Comparison of ENCODE assay signal across 19 cellular contexts in the genomic region with DNA sequence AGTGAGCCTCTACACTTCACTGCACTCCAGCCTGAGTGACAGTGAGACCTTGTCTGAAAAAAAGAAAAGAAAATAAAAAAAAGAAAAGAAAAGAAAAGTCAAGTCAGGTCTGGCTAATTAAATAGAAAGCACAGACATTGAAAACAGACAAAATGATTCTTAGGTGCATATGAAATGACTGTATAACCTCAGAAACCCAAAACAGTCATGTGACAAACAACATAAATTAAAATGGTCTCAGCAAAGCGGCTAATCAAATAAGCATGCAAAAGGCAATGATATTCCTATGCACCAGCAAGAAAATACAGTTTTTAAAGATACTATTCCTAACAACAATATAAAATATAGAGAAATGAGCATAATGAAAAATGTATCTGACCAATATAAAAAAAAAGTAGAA. TPM values are rescaled to one million over a fixed set of nuclear protein-coding genes. Genes with fewer than 3 reads are reported as not detected.
DNase-seq lines count a peak whose midpoint lies in the region; ATAC-seq, FAIRE-seq and TF ChIP-seq lines count a peak whose summit lies in the region.
"Had no signal": no experiment of that assay in that cellular context is flagged by ENCODE, and none has a peak within 500 bp of the region (broad histone marks: within the 10 kb centered on the region; RNA-seq: fewer than 3 reads in every experiment).

No MANE protein-coding gene starts in this region.

- H4K20me1 ChIP-seq in OCI-LY3 (ENCODE audit: insufficient read depth, low read length), result no peaks in the 10 kb centered on the region
- no peaks in the 10 kb centered on the region for H4K20me1 ChIP-seq in GM12878 (ENCODE audit: control insufficient read depth, insufficient read depth)
- H4K20me1 ChIP-seq in neural progenitor cell (ENCODE audit: low read depth), result peaks cover 24% of the 10 kb centered on the region

- H3K9me3 ChIP-seq in left ventricle myocardium inferior (replicated peaks) (no peaks in the 10 kb centered on the region), OCI-LY3 (ENCODE audit: insufficient read depth, low read length) (no peaks in the 10 kb centered on the region), GM12878 (replicated peaks; ENCODE audit: control insufficient read depth, insufficient read depth, low read length) (no peaks in the 10 kb centered on the region), gastrocnemius medialis (no peaks in the 10 kb centered on the region), neural progenitor cell (ENCODE audit: low read depth) (no peaks in the 10 kb centered on the region)
- H3K9me3 ChIP-seq: Caco-2 had no signal

- RAD21 ChIA-PET in GM12878 (lab: Charles Lee; ENCODE audit: unreplicated experiment), result interaction anchor here (1.3 to 1.9 kb wide), 4 partner anchors 11 to 123 kb away, joined by 3 to 9 read pairs (median 6); no protein-coding TSS in a partner anchor

- CTCF ChIA-PET in GM12878 (lab: Yijun Ruan, JAX), result interaction anchor here (1.5 to 26.0 kb wide), 5 partner anchors 11 to 122 kb away, joined by 6 to 756 read pairs (median 11); no protein-coding TSS in a partner anchor

- in situ Hi-C loops in GM12878 (cut with MboI) (no loop called here), gastrocnemius medialis (cut with MboI; ENCODE audit: low sequenced_read_pairs in 4 of 4) (no loop called here)

- DNase-seq in left ventricle myocardium inferior (no peak), Right ventricle myocardium superior (no peak), GM12878 (ENCODE audit: low read depth, low spot score) (no peak), gastrocnemius medialis (no peak), neural progenitor cell (ENCODE audit: low spot score) (no peak), CD14-positive monocyte (ENCODE audit: low spot score) (no peak)
- DNase-seq: C1 segment of cervical spinal cord; Caco-2; CD4-positive, CD25-positive, alpha-beta regulatory T cell; CD8-positive, alpha-beta T cell; DMS153; DND-41; H7; HCEC 1CT had no signal

- TF ChIP-seq CTCF in left ventricle myocardium inferior (IDR thresholded peaks at IDR 0.05; ENCODE audit: borderline replicate concordance) (no peak), OCI-LY3 (IDR thresholded peaks at IDR 0.05; ENCODE audit: low read depth, low read length) (no peak), GM12878 (IDR thresholded peaks at IDR 0.05 in 2 of 3, conservative IDR thresholded peaks at IDR 0.05 in 1 of 3; ENCODE audit: control insufficient read depth in 2 of 3, extremely low read depth in 1 of 3, insufficient read depth in 1 of 3, low read depth in 3 of 3, low read length in 3 of 3) (no peak), gastrocnemius medialis (IDR thresholded peaks at IDR 0.05 in 4 of 5, conservative IDR thresholded peaks at IDR 0.05 in 1 of 5) (no peak), neural progenitor cell (IDR thresholded peaks at IDR 0.05) (no peak), CD14-positive monocyte (IDR thresholded peaks at IDR 0.05) (no peak)

- TF ChIP-seq POLR2A in GM12878 (IDR thresholded peaks at IDR 0.05; ENCODE audit: low read depth, low read length) (no peak), gastrocnemius medialis (IDR thresholded peaks at IDR 0.05) (no peak)

- H3K4me3 ChIP-seq in left ventricle myocardium inferior (no peak overlapping the region), OCI-LY3 (ENCODE audit: low read length) (no peak overlapping the region), GM12878 (no peak overlapping the region), gastrocnemius medialis (no peak overlapping the region), neural progenitor cell (no peak overlapping the region)
- H3K4me3 ChIP-seq: GM23248 had no signal

- TF ChIP-seq EP300 in GM12878 (IDR thresholded peaks at IDR 0.05; ENCODE audit: borderline replicate concordance in 1 of 2, control insufficient read depth in 1 of 2, low read depth in 2 of 2, low read length in 2 of 2), result no peak

- H3K36me3 ChIP-seq in left ventricle myocardium inferior, result peaks cover 9% of the 10 kb centered on the region
- peaks cover 1% of the 10 kb centered on the region for H3K36me3 ChIP-seq in OCI-LY3 (replicated peaks; ENCODE audit: low read depth, low read length)
- peaks cover under 1 to 5% of the 10 kb centered on the region in 2 experiments; a peak in 1 of 4 replicates for H3K36me3 ChIP-seq in GM12878 (ENCODE audit: control insufficient read depth in 2 of 2, insufficient read depth in 2 of 2, low read length in 1 of 2)
- peaks cover 0 to 4% of the 10 kb centered on the region in 2 donors for H3K36me3 ChIP-seq in gastrocnemius medialis
- H3K36me3 ChIP-seq in neural progenitor cell, result no peaks in the 10 kb centered on the region

- SMC1A ChIA-PET in GM12878 (lab: Charles Lee; ENCODE audit: uncharacterized antibody, unreplicated experiment), result interaction anchor here (1.4 to 8.8 kb wide), 4 partner anchors 10 to 122 kb away, joined by 3 to 49 read pairs (median 16); no protein-coding TSS in a partner anchor

- H3K4me2 ChIP-seq in OCI-LY3 (ENCODE audit: low read length), result peak overlapping the region; percentile 48
- no peak overlapping the region for H3K4me2 ChIP-seq in GM12878 (ENCODE audit: control insufficient read depth, insufficient read depth)
- no peak overlapping the region for H3K4me2 ChIP-seq in neural progenitor cell

- H3K79me2 ChIP-seq in OCI-LY3 (ENCODE audit: low read length), result no peaks in the 10 kb centered on the region; the same call in 1 of the 2 replicates
- H3K79me2 ChIP-seq in GM12878 (ENCODE audit: control insufficient read depth, insufficient read depth, low read length), result peaks cover 2% of the 10 kb centered on the region; the same call in 1 of the 2 replicates
- no peaks in the 10 kb centered on the region for H3K79me2 ChIP-seq in neural progenitor cell (ENCODE audit: low read depth)

- H3K27ac ChIP-seq in left ventricle myocardium inferior (replicated peaks), result peak overlapping the region; percentile 73
- H3K27ac ChIP-seq in OCI-LY3 (ENCODE audit: low read length), result no peak overlapping the region
- H3K27ac ChIP-seq in GM12878 (ENCODE audit: control insufficient read depth, insufficient read depth), result no peak overlapping the region
- peak overlapping the region; percentile 77 to 86 (median 82) for H3K27ac ChIP-seq in gastrocnemius medialis
- H3K27ac ChIP-seq in neural progenitor cell, result no peak overlapping the region
- H3K27ac ChIP-seq: GM23248 had no signal

- H3K9me3 Mint-ChIP-seq in neural progenitor cell, result no peaks in the 10 kb centered on the region
- no peaks in the 10 kb centered on the region for H3K9me3 Mint-ChIP-seq in CD14-positive monocyte
- H3K9me3 Mint-ChIP-seq: CD4-positive, CD25-positive, alpha-beta regulatory T cell; CD8-positive, alpha-beta T cell had no signal

- H3K27ac Mint-ChIP-seq in neural progenitor cell (no peak overlapping the region), CD14-positive monocyte (no peak overlapping the region)
- H3K27ac Mint-ChIP-seq: CD4-positive, CD25-positive, alpha-beta regulatory T cell; CD8-positive, alpha-beta T cell had no signal

- 96% methylated on average over 1 of the region's 1 CpG for WGBS in GM12878 (ENCODE audit: insufficient coverage, insufficient replicate concordance, low lambda C conversion rate, missing lambda C conversion rate)

- peaks cover 9% of the 10 kb centered on the region for H3K36me3 Mint-ChIP-seq in neural progenitor cell
- H3K36me3 Mint-ChIP-seq in CD14-positive monocyte, result peaks cover 12 to 15% of the 10 kb centered on the region in 2 donors

- H3K4me3 Mint-ChIP-seq in neural progenitor cell (no peak overlapping the region), CD14-positive monocyte (peak overlapping the region in 1 of 2 donors; percentile 18)
- H3K4me3 Mint-ChIP-seq: CD4-positive, CD25-positive, alpha-beta regulatory T cell; CD8-positive, alpha-beta T cell had no signal

- POLR2A ChIA-PET in GM12878 (lab: Charles Lee), result no interaction called here

- H3K9ac ChIP-seq in OCI-LY3 (ENCODE audit: low read length) (no peak overlapping the region), GM12878 (ENCODE audit: control insufficient read depth, insufficient read depth, low read length) (no peak overlapping the region), neural progenitor cell (no peak overlapping the region)
- H3K9ac ChIP-seq: GM23248 had no signal

- no TSS peak for BruUV-seq in GM12878 (replicated peaks; lab: Mats Ljungman, UMichigan)

- H3K4me1 ChIP-seq in left ventricle myocardium inferior (peaks cover 45% of the 10 kb centered on the region), OCI-LY3 (ENCODE audit: low read length) (peaks cover 25% of the 10 kb centered on the region), GM12878 (ENCODE audit: control insufficient read depth, insufficient read depth, low read length) (peaks cover 11% of the 10 kb centered on the region), gastrocnemius medialis (peaks cover 56 to 62% of the 10 kb centered on the region in 2 donors), neural progenitor cell (no peaks in the 10 kb centered on the region)
- H3K4me1 ChIP-seq: Caco-2 had no signal

- ATAC-seq in Right ventricle myocardium superior (ENCODE audit: poor library complexity) (no peak), GM12878 (no peak; the same call in 2 of the 3 replicates), gastrocnemius medialis (peak in 1 of 2 donors; percentile 6), HG03025 (IDR thresholded peaks at IDR 0.05; ENCODE audit: low FRiP score, unreplicated experiment) (no peak)
- ATAC-seq: CD8-positive, alpha-beta T cell had no signal

- no peaks in the 10 kb centered on the region for H3F3A ChIP-seq in neural progenitor cell (ENCODE audit: low read depth)

- no peaks in the 10 kb centered on the region for H3K4me1 Mint-ChIP-seq in neural progenitor cell
- H3K4me1 Mint-ChIP-seq in CD14-positive monocyte, result peaks cover 33% of the 10 kb centered on the region
- H3K4me1 Mint-ChIP-seq: CD4-positive, CD25-positive, alpha-beta regulatory T cell had no signal

- H3K27me3 Mint-ChIP-seq in neural progenitor cell (ENCODE audit: insufficient read depth, low read depth), result peaks cover 9% of the 10 kb centered on the region
- H3K27me3 Mint-ChIP-seq in CD14-positive monocyte (ENCODE audit: low read depth in 3 of 3), result peaks cover 9 to 22% (median 18%) of the 10 kb centered on the region in 3 donors
- H3K27me3 Mint-ChIP-seq: CD4-positive, CD25-positive, alpha-beta regulatory T cell had no signal

- no peak overlapping the region for H2AFZ ChIP-seq in OCI-LY3 (ENCODE audit: low read depth, low read length)
- no peak overlapping the region for H2AFZ ChIP-seq in GM12878 (ENCODE audit: control insufficient read depth, low read depth, low read length)
- H2AFZ ChIP-seq in neural progenitor cell (replicated peaks), result no peak overlapping the region
- H2AFZ ChIP-seq: GM23248 had no signal

- no peaks in the 10 kb centered on the region for H3K27me3 ChIP-seq in left ventricle myocardium inferior (ENCODE audit: low read depth)
- H3K27me3 ChIP-seq in OCI-LY3 (ENCODE audit: low read depth, low read length), result no peaks in the 10 kb centered on the region
- no peaks in the 10 kb centered on the region for H3K27me3 ChIP-seq in GM12878 (replicated peaks in 1 of 2; ENCODE audit: control insufficient read depth in 2 of 2, insufficient read depth in 2 of 2, low read length in 1 of 2)
- H3K27me3 ChIP-seq in gastrocnemius medialis, result no peaks in the 10 kb centered on the region
- H3K27me3 ChIP-seq in neural progenitor cell, result no peaks in the 10 kb centered on the region

- intact Hi-C loops in left ventricle myocardium inferior (cut with micrococcal nuclease), result no loop called here
- intact Hi-C loops in Right ventricle myocardium superior (cut with DNase I), result no loop called here
- intact Hi-C loops in GM12878 (cut with micrococcal nuclease; ENCODE audit: unreplicated experiment), result no loop called here
- intact Hi-C loops in gastrocnemius medialis (cut with DNase I; ENCODE audit: low total_unique reads), result no loop called here
- intact Hi-C loops in CD14-positive monocyte (cut with micrococcal nuclease), result no loop called here

- no peak for FAIRE-seq in GM12878 (lab: Jason Lieb, UNC)
- FAIRE-seq: GM19239, H1 had no signal

- TF ChIP-seq RAD21 in GM12878 (IDR thresholded peaks at IDR 0.05; ENCODE audit: insufficient read depth, low read depth, low read length), result no peak

RNA-seq across cellular contexts. Expression of a gene that starts 38.3 kb away (rescaled TPM):
- total RNA-seq in left ventricle myocardium inferior (75.4 TPM), Right ventricle myocardium superior (59.9 TPM), GM12878 (2014; rRNA removed) (19.4 and 24.5 TPM in 2 replicates), GM12878 (2014; rRNA removed; fragmentation: Illumina TruSeq; extraction: Trizol) (10.0 and 10.2 TPM in 2 replicates), GM12878 (2021) (25.9 and 27.6 TPM in 2 replicates), gastrocnemius medialis (100 to 1,000 TPM; 104 to 220 (median 128) TPM), neural progenitor cell (ENCODE audit: low replicate concordance) (19.0 and 44.9 TPM in 2 replicates)
- total RNA-seq in GM12878 (2013; cell fraction: nucleolus; rRNA removed), result 15.6 and 22.4 TPM in 2 replicates
- polyA plus RNA-seq in GM12878 (2011; ENCODE audit: low read depth), result 6.0 TPM
- polyA plus RNA-seq in GM12878 (2011; rRNA removed) (14.9 and 28.0 TPM in 2 replicates), GM12878 (2014; fragmentation: Illumina TruSeq; extraction: Trizol) (13.5 and 21.5 TPM in 2 replicates), GM12878 (2014; fragmentation: Nextera tagmentation; extraction: Ambion mirVana) (1 to 10 TPM; 3.5 to 6.9 TPM), GM12878 (2014; rRNA removed) (23.2 and 24.4 TPM in 2 replicates), GM12878 (2016; fragmentation: Nextera tagmentation; extraction: Ambion mirVana) (10 to 100 TPM; 13.3 to 15.7 TPM), CD14-positive monocyte (1 to 10 TPM; 1.2 to 1.3 TPM)
- 44.5 and 50.8 TPM in 2 replicates for polyA plus RNA-seq in GM12878 (2011; cell fraction: cytosol; rRNA removed)
- polyA plus RNA-seq in GM12878 (2011; cell fraction: nucleus; rRNA removed), result 34.0 and 36.2 TPM in 2 replicates
- 8.8 and 11.6 TPM in 2 replicates for polyA plus RNA-seq in GM12878 (2012)
- 24.5 and 25.4 TPM in 2 replicates for polyA minus RNA-seq in GM12878 (2011; rRNA and poly(A)+ RNA removed)
- polyA minus RNA-seq in GM12878 (2011; cell fraction: cytosol; rRNA and poly(A)+ RNA removed), result 5.6 and 6.5 TPM in 2 replicates
- 6.8 and 9.7 TPM in 2 replicates for polyA minus RNA-seq in GM12878 (2011; cell fraction: nucleus; rRNA and poly(A)+ RNA removed)

RNA-seq across cellular contexts. Expression of a gene that starts 59.8 kb away (rescaled TPM):
- total RNA-seq in left ventricle myocardium inferior (75.1 TPM), Right ventricle myocardium superior (92.7 TPM), GM12878 (2014; rRNA removed) (23.2 and 25.4 TPM in 2 replicates), GM12878 (2014; rRNA removed; fragmentation: Illumina TruSeq; extraction: Trizol) (32.2 and 32.9 TPM in 2 replicates), GM12878 (2021) (48.5 TPM in 2 replicates), gastrocnemius medialis (100 to 1,000 TPM in 3 of 4 donors, 10 to 100 TPM in 1; 58.4 to 141 (median 107) TPM), neural progenitor cell (ENCODE audit: low replicate concordance) (110 and 122 TPM in 2 replicates)
- 8.3 and 9.5 TPM in 2 replicates for total RNA-seq in GM12878 (2013; cell fraction: nucleolus; rRNA removed)
- polyA plus RNA-seq in GM12878 (2011; ENCODE audit: low read depth), result 22.0 TPM
- polyA plus RNA-seq in GM12878 (2011; rRNA removed) (25.7 and 29.4 TPM in 2 replicates), GM12878 (2014; fragmentation: Illumina TruSeq; extraction: Trizol) (51.3 and 64.0 TPM in 2 replicates), GM12878 (2014; fragmentation: Nextera tagmentation; extraction: Ambion mirVana) (10 to 100 TPM; 14.4 to 20.4 TPM), GM12878 (2014; rRNA removed) (23.1 and 24.0 TPM in 2 replicates), GM12878 (2016; fragmentation: Nextera tagmentation; extraction: Ambion mirVana) (10 to 100 TPM; 34.4 to 35.8 TPM), CD14-positive monocyte (10 to 100 TPM; 73.4 to 93.8 TPM)
- 19.5 and 28.3 TPM in 2 replicates for polyA plus RNA-seq in GM12878 (2011; cell fraction: cytosol; rRNA removed)
- polyA plus RNA-seq in GM12878 (2011; cell fraction: nucleus; rRNA removed), result 9.4 and 11.6 TPM in 2 replicates
- 25.3 and 27.3 TPM in 2 replicates for polyA plus RNA-seq in GM12878 (2012)
- 33.9 and 34.3 TPM in 2 replicates for polyA minus RNA-seq in GM12878 (2011; rRNA and poly(A)+ RNA removed)
- 17.0 and 23.4 TPM in 2 replicates for polyA minus RNA-seq in GM12878 (2011; cell fraction: cytosol; rRNA and poly(A)+ RNA removed)
- 4.8 and 7.5 TPM in 2 replicates for polyA minus RNA-seq in GM12878 (2011; cell fraction: nucleus; rRNA and poly(A)+ RNA removed)

Comparison
In these comparisons a context has a peak if more than half of its experiments do, and no peak if none do; other contexts are left out.
1. H3K27ac ChIP-seq: peak in left ventricle myocardium inferior (single experiment) and gastrocnemius medialis (4 of 4); none in OCI-LY3 (single experiment), GM12878 (single experiment) and neural progenitor cell (single experiment).